8 cellular contexts compared by ENCODE assay signal in genomic region chr7:54839538-54840213, GRCh38.
DNase-seq lines count a peak whose midpoint lies in the region; ATAC-seq and TF ChIP-seq lines count a peak whose summit lies in the region.

No MANE protein-coding gene starts in this region.

- peak; percentile 85 for TF ChIP-seq CTCF in C4-2B (conservative IDR thresholded peaks at IDR 0.05)
- TF ChIP-seq CTCF in HFFc6 (IDR thresholded peaks at IDR 0.05): peak; percentile 88
- TF ChIP-seq CTCF in VCaP (conservative IDR thresholded peaks at IDR 0.05): peak; percentile 86
- peak in 1 of 3 experiments; percentile 49 for TF ChIP-seq CTCF in testis (IDR thresholded peaks at IDR 0.05)

- peaks cover 19% of the 10 kb centered on the region for H3K4me1 ChIP-seq in testis

- CTCF ChIA-PET in activated CD4-positive, alpha-beta T cell treated with anti-CD3 and anti-CD28 coated beads, Interleukin-2, amount 10 ng/mL, durations not matched to agents 7 days and 5 days (lab: Charles Lee): no interaction called here

- no peaks in the 10 kb centered on the region for H3K9me3 ChIP-seq in testis

- no peaks in the 10 kb centered on the region; the same call in 1 of the 2 replicates for H3K27me3 Mint-ChIP-seq in HFFc6 (ENCODE audit: insufficient read depth)
- no peaks in the 10 kb centered on the region for H3K27me3 Mint-ChIP-seq in activated CD4-positive, alpha-beta T cell treated with anti-CD3 and anti-CD28 coated beads, Interleukin-2, amount 10 ng/mL, durations not matched to agents 7 days and 5 days

- peaks cover 50% of the 10 kb centered on the region for H3K4me1 Mint-ChIP-seq in HFFc6 (ENCODE audit: low read depth)
- no peaks in the 10 kb centered on the region for H3K4me1 Mint-ChIP-seq in activated CD4-positive, alpha-beta T cell treated with anti-CD3 and anti-CD28 coated beads, Interleukin-2, amount 10 ng/mL, durations not matched to agents 7 days and 5 days

- peak overlapping the region; percentile 19; the same call in 1 of the 2 replicates for H3K4me3 Mint-ChIP-seq in HFFc6
- no peak overlapping the region for H3K4me3 Mint-ChIP-seq in activated CD4-positive, alpha-beta T cell treated with anti-CD3 and anti-CD28 coated beads, Interleukin-2, amount 10 ng/mL, durations not matched to agents 7 days and 5 days

- TF ChIP-seq POLR2A in testis (IDR thresholded peaks at IDR 0.05): no peak

- H3K27ac ChIP-seq in C4-2B (peak overlapping the region; percentile 6), VCaP (no peak overlapping the region), testis (no peak overlapping the region)

- no peak overlapping the region for H3K4me3 ChIP-seq in testis

- H3K27ac Mint-ChIP-seq in HFFc6: no peak overlapping the region
- no peak overlapping the region for H3K27ac Mint-ChIP-seq in activated CD4-positive, alpha-beta T cell treated with anti-CD3 and anti-CD28 coated beads, Interleukin-2, amount 10 ng/mL, durations not matched to agents 7 days and 5 days

- peak; percentile 47 for DNase-seq in HFFc6
- DNase-seq in hepatic stellate cell (ENCODE audit: low spot score): peak; percentile 47
- DNase-seq in testis: peak; percentile 76
- no peak for DNase-seq in NCI-H2029 (lab: John Stamatoyannopoulos, UW)
- DNase-seq in activated CD4-positive, alpha-beta T cell treated with anti-CD3 and anti-CD28 coated beads, Interleukin-2, amount 10 ng/mL, durations not matched to agents 7 days and 5 days: no peak

- POLR2A ChIA-PET in activated CD4-positive, alpha-beta T cell treated with anti-CD3 and anti-CD28 coated beads, Interleukin-2, amount 10 ng/mL, durations not matched to agents 7 days and 5 days (lab: Charles Lee): no interaction called here

- H3K27me3 ChIP-seq in testis: no peaks in the 10 kb centered on the region

- no peaks in the 10 kb centered on the region for H3K9me3 Mint-ChIP-seq in HFFc6
- H3K9me3 Mint-ChIP-seq in activated CD4-positive, alpha-beta T cell treated with anti-CD3 and anti-CD28 coated beads, Interleukin-2, amount 10 ng/mL, durations not matched to agents 7 days and 5 days: no peaks in the 10 kb centered on the region

- H3K36me3 Mint-ChIP-seq in HFFc6 (ENCODE audit: low read depth): no peaks in the 10 kb centered on the region
- no peaks in the 10 kb centered on the region for H3K36me3 Mint-ChIP-seq in activated CD4-positive, alpha-beta T cell treated with anti-CD3 and anti-CD28 coated beads, Interleukin-2, amount 10 ng/mL, durations not matched to agents 7 days and 5 days (ENCODE audit: low read depth)

- WGBS in testis, 2 donors: 70 to 76% methylated on average over 8 to 10 of the region's 10 CpGs

- no peaks in the 10 kb centered on the region for H3K36me3 ChIP-seq in testis (ENCODE audit: low read depth, missing control alignments)

- intact Hi-C loops in testis (cut with DNase I; ENCODE audit: low total_unique reads): no loop called here

- no peak for ATAC-seq in GM19035 (IDR thresholded peaks at IDR 0.05; ENCODE audit: unreplicated experiment)

Comparison
In these comparisons a context has a peak if more than half of its experiments do, and no peak if none do; other contexts are left out.
1. DNase-seq: peak in HFFc6 (single experiment), hepatic stellate cell (single experiment) and testis (single experiment); none in NCI-H2029 (single experiment) and activated CD4-positive, alpha-beta T cell treated with anti-CD3 and anti-CD28 coated beads, Interleukin-2, amount 10 ng/mL, durations not matched to agents 7 days and 5 days (single experiment).